In the genomic region with DNA sequence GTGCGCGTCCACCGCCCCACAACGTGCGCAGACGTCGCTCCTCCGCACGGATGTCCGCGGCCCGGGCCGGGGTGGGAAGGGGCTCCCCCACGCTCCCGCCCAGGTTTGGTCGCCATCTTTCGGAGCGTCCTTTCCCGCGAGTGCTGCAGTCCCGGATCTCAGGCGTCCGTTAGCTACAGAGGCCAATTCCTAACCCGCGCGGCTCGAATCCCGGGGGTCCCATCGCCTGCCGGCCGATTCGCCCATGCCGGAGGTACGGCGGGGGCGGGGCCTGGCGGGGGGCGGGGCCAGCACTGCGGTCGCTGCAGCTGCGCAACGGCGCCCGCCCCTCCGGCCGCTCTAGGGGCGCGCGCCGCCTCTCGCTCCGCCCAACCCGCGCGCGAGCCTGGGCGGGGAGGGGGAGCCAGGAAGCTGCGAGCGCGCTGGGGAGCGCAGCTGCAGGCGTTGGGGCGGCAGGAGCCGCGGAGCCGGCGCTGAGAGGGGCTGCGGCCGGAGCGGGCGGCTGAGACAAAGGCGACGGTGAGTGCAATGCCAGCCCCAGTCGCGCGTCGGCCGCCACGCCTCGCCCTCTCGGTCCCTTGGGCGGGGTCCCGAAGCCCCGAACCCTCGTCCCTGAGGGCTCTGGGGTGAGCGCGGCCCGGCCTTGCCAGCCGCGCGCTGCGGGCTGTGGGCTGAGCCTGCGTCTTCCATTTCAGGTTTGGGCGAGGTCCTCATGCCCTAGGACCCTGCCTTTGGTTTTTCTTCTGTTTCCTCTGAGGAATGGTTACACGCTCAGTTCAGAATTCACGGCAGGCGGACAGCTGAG, we compare ENCODE assay signal across 1 cellular context.
TF ChIP-seq lines count a peak whose summit lies in the region.

A gene with protein sequence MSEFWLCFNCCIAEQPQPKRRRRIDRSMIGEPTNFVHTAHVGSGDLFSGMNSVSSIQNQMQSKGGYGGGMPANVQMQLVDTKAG (plus strand): TSS at position 406 of the 805 bp plus-strand sequence. CDS start 95,441 bp downstream, outside the sequence.

TF ChIP-seq in H1, 55 proteins besides CTCF, POLR2A, EP300 and RAD21:
- TF ChIP-seq SIN3A (conservative IDR thresholded peaks at IDR 0.05 in 1 of 2, IDR thresholded peaks at IDR 0.05 in 1 of 2; ENCODE audit: low read depth in 1 of 2, low read length in 2 of 2): peak in 1 of 2 experiments; percentile 84; a peak in 2 of 4 replicates
- peak; percentile 97 for TF ChIP-seq CTBP2 (IDR thresholded peaks at IDR 0.05; ENCODE audit: borderline replicate concordance, insufficient read depth, insufficient read length, low read length)
- peak; percentile 41; the same call in 1 of the 2 replicates for TF ChIP-seq NRF1 (IDR thresholded peaks at IDR 0.05; ENCODE audit: low read depth, low read length)
- TF ChIP-seq KDM4A (IDR thresholded peaks at IDR 0.05; ENCODE audit: low read depth, low read length, severe bottlenecking): peak; percentile 97
- peak; percentile 99 for TF ChIP-seq RBBP5 (IDR thresholded peaks at IDR 0.05; ENCODE audit: borderline replicate concordance, low read depth, low read length)
- peak; percentile 87 for TF ChIP-seq POLR2AphosphoS5 (IDR thresholded peaks at IDR 0.05; ENCODE audit: low read depth, low read length)
- no peak for TF ChIP-seq KDM5A (IDR thresholded peaks at IDR 0.05; ENCODE audit: low read length)
- peak; percentile 82 for TF ChIP-seq TAF1 (IDR thresholded peaks at IDR 0.05; ENCODE audit: low read depth, low read length)
- peak; percentile 18 for TF ChIP-seq TAF7 (optimal IDR thresholded peaks at IDR 0.05; ENCODE audit: borderline replicate concordance, low read depth, low read length)
- TF ChIP-seq KDM1A (IDR thresholded peaks at IDR 0.05; ENCODE audit: borderline replicate concordance, low read length): 0 out of 2 replicates have a peak, but pooled peaks have one; percentile 23
- TF ChIP-seq FOSL1 (IDR thresholded peaks at IDR 0.05; ENCODE audit: insufficient read depth, low read depth, low read length): peak; percentile 70; the same call in 1 of the 2 replicates
- no peak for TF ChIP-seq BRCA1 (IDR thresholded peaks at IDR 0.05; ENCODE audit: low read depth, low read length)
- peak; percentile 99 for TF ChIP-seq ASH2L (IDR thresholded peaks at IDR 0.05; ENCODE audit: low read length)
- TF ChIP-seq TEAD4 (IDR thresholded peaks at IDR 0.05; ENCODE audit: low read depth, low read length): no peak
- peak; percentile 10; the same call in 1 of the 2 replicates for TF ChIP-seq SP1 (IDR thresholded peaks at IDR 0.05; ENCODE audit: low read depth, low read length)
- TF ChIP-seq RXRA (IDR thresholded peaks at IDR 0.05; ENCODE audit: insufficient read depth, low read depth, low read length): no peak
- TF ChIP-seq BACH1 (IDR thresholded peaks at IDR 0.05; ENCODE audit: low read length): 0 out of 2 replicates have a peak, but pooled peaks have one; percentile 16
- TF ChIP-seq TCF12 (IDR thresholded peaks at IDR 0.05; ENCODE audit: low read depth, low read length): 0 out of 2 replicates have a peak, but pooled peaks have one; percentile 4
- TF ChIP-seq CHD2 (IDR thresholded peaks at IDR 0.05; ENCODE audit: low read length): peak; percentile 39; the same call in 1 of the 2 replicates
- TF ChIP-seq, protein P1, sequence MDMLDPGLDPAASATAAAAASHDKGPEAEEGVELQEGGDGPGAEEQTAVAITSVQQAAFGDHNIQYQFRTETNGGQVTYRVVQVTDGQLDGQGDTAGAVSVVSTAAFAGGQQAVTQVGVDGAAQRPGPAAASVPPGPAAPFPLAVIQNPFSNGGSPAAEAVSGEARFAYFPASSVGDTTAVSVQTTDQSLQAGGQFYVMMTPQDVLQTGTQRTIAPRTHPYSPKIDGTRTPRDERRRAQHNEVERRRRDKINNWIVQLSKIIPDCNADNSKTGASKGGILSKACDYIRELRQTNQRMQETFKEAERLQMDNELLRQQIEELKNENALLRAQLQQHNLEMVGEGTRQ (IDR thresholded peaks at IDR 0.05; ENCODE audit: low read length): no peak
- TF ChIP-seq YY1 (IDR thresholded peaks at IDR 0.05; ENCODE audit: low read depth, low read length): peak; percentile 11; the same call in 1 of the 2 replicates
- peak; percentile 72 for TF ChIP-seq EGR1 (IDR thresholded peaks at IDR 0.05; ENCODE audit: borderline replicate concordance, low read depth, low read length)
- 0 out of 2 replicates have a peak, but pooled peaks have one; percentile 37 for TF ChIP-seq GABPA (IDR thresholded peaks at IDR 0.05; ENCODE audit: borderline replicate concordance, insufficient read depth, low read length)
- peak; percentile 44; the same call in 1 of the 2 replicates for TF ChIP-seq SUZ12 (IDR thresholded peaks at IDR 0.05; ENCODE audit: low read length)
- TF ChIP-seq, protein P2, sequence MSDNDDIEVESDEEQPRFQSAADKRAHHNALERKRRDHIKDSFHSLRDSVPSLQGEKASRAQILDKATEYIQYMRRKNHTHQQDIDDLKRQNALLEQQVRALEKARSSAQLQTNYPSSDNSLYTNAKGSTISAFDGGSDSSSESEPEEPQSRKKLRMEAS (IDR thresholded peaks at IDR 0.05): peak; percentile 50
- no peak for TF ChIP-seq CREB1 (IDR thresholded peaks at IDR 0.05)
- TF ChIP-seq SP4 (IDR thresholded peaks at IDR 0.05; ENCODE audit: low read length): no peak
- peak; percentile 92 for TF ChIP-seq PHF8 (conservative IDR thresholded peaks at IDR 0.05; ENCODE audit: low read depth, low read length)
- 0 out of 4 replicates have a peak, but pooled peaks of 1 of the 2 experiments have one; percentile 45 for TF ChIP-seq HDAC2 (IDR thresholded peaks at IDR 0.05; ENCODE audit: borderline replicate concordance in 1 of 2, low read depth in 2 of 2, low read length in 2 of 2)
- peak; percentile 61; the same call in 1 of the 2 replicates for TF ChIP-seq TBP (IDR thresholded peaks at IDR 0.05; ENCODE audit: low read depth, low read length)
TF ChIP-seq in H1: peak in this region for 23.
